Comparison of ENCODE assay signal across 11 cellular contexts in the genomic region with DNA sequence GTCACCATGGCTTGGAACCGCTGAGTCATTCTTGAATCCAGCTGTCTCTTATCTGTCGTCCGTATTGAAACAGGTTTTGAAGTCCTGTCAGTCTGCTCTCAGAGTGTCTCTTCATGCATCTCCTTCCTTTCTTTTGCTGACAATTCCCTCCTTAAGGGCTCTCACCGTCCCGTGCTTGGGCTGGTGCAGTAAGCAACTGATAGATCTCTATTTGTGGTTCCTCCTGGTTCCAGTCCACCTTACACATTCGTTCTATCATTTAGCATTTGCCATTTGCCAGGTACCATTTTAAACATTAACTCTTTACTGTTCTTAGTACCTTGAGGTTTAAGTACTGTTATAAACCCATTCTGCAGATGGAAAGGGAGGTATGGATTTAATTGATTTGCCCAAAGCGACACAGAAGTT.
A peak's percentile ranks its signal among the peaks of the same experiment; 100 is the strongest.
DNase-seq lines count a peak whose midpoint lies in the region; ATAC-seq, FAIRE-seq and TF ChIP-seq lines count a peak whose summit lies in the region.
"Had no signal": no experiment of that assay in that cellular context is flagged by ENCODE, and none has a peak within 500 bp of the region (broad histone marks: within the 10 kb centered on the region; RNA-seq: fewer than 3 reads in every experiment).

No MANE protein-coding gene starts in this region.

- H3K9me3 ChIP-seq in Caco-2 = no peaks in the 10 kb centered on the region
- H3K9me3 ChIP-seq in pancreas = no peaks in the 10 kb centered on the region
- H3K9me3 ChIP-seq: right lobe of liver had no signal

- H3K36me3 Mint-ChIP-seq in Caco-2 (ENCODE audit: insufficient read depth, unreplicated experiment) (peaks cover 23% of the 10 kb centered on the region), immature natural killer cell (no peaks in the 10 kb centered on the region)
- H3K36me3 Mint-ChIP-seq in activated T-helper 1 cell treated with anti-CD3 and anti-CD28 coated beads, Interleukin-12 subunit alpha, Interleukin-12 subunit beta, Interleukin-2, Interleukin-4 antibody, amounts not matched to agents 30 ng/mL and 10 ng/mL and 1 ng/mL, durations not matched to agents 14 hours and 24 hours and 36 hours (ENCODE audit: low read depth) = peaks cover 11% of the 10 kb centered on the region

- H3K27me3 ChIP-seq in Caco-2 (replicated peaks; ENCODE audit: control insufficient read depth, insufficient read depth, low read length) (no peaks in the 10 kb centered on the region), pancreas (no peaks in the 10 kb centered on the region)
- H3K27me3 ChIP-seq: right lobe of liver had no signal

- POLR2A ChIA-PET in Caco-2 (lab: Charles Lee) = no interaction called here

- H3K27ac ChIP-seq in 22Rv1 (0 out of 2 replicates have a peak overlapping the region, but pooled peaks have one; percentile 12), pancreas (no peak overlapping the region)

- WGBS in pancreas, 2 donors = 58 to 60% methylated on average over 7 of the region's 7 CpGs

- no TSS peak for BruUV-seq in Caco-2 (replicated peaks; lab: Mats Ljungman, UMichigan)

- H3K4me1 Mint-ChIP-seq in Caco-2 (ENCODE audit: low read depth, unreplicated experiment) (peaks cover 46% of the 10 kb centered on the region), immature natural killer cell (peaks cover 83 to 98% of the 10 kb centered on the region in 2 donors)
- peaks cover 61% of the 10 kb centered on the region for H3K4me1 Mint-ChIP-seq in activated T-helper 1 cell treated with anti-CD3 and anti-CD28 coated beads, Interleukin-12 subunit alpha, Interleukin-12 subunit beta, Interleukin-2, Interleukin-4 antibody, amounts not matched to agents 30 ng/mL and 10 ng/mL and 1 ng/mL, durations not matched to agents 14 hours and 24 hours and 36 hours (ENCODE audit: low read depth)

- H3K4me1 ChIP-seq in Caco-2 (peaks cover 56% of the 10 kb centered on the region), pancreas (peaks cover 0 to 12% (median 6%) of the 10 kb centered on the region in 3 donors)

- intact Hi-C loops in Caco-2 (cut with micrococcal nuclease; ENCODE audit: unreplicated experiment) (loop anchor here (5.0 kb wide), 1 partner anchor 88 kb away; the partner anchor contains the start of gene DYRK1A), pancreas (cut with DNase I) (no loop called here)
- intact Hi-C loops in activated T-helper 1 cell treated with anti-CD3 and anti-CD28 coated beads, Interleukin-12 subunit alpha, Interleukin-12 subunit beta, Interleukin-2, Interleukin-4 antibody, amounts not matched to agents 30 ng/mL and 10 ng/mL and 1 ng/mL, durations not matched to agents 14 hours and 24 hours and 36 hours (cut with micrococcal nuclease) = no loop called here

- DNase-seq in Caco-2 (peak in 1 of 2 experiments; percentile 35), lung microvascular endothelial cell (ENCODE audit: low read depth in 2 of 2) (peak; percentile 28 to 42), dedifferentiated amniotic fluid mesenchymal stem cell (ENCODE audit: extremely low spot score) (no peak), NCI-H345 treated with DMSO at 0.1 percent for 48 hours (lab: John Stamatoyannopoulos, UW; ENCODE audit: unreplicated experiment) (no peak), pancreas (no peak), immature natural killer cell (no peak)
- no peak for DNase-seq in activated T-helper 1 cell treated with anti-CD3 and anti-CD28 coated beads, Interleukin-12 subunit alpha, Interleukin-12 subunit beta, Interleukin-2, Interleukin-4 antibody, amounts not matched to agents 30 ng/mL and 10 ng/mL and 1 ng/mL, durations not matched to agents 14 hours and 24 hours and 36 hours (ENCODE audit: low spot score)
- DNase-seq: activated CD4-positive, alpha-beta T cell treated with anti-CD3 and anti-CD28 coated beads, Interleukin-2, amount 10 ng/mL, durations not matched to agents 7 days and 5 days; left cardiac atrium; right lobe of liver had no signal

- H3K4me3 ChIP-seq in Caco-2 (ENCODE audit: low read depth, low read length) (no peak overlapping the region), pancreas (no peak overlapping the region)
- H3K4me3 ChIP-seq: right lobe of liver had no signal

- ATAC-seq in pancreas = no peak

- FAIRE-seq in pancreas (lab: Jason Lieb, UNC) = no peak

- H3K27me3 Mint-ChIP-seq in Caco-2 (ENCODE audit: insufficient read depth, unreplicated experiment) (no peaks in the 10 kb centered on the region), immature natural killer cell (ENCODE audit: low read depth in 3 of 3) (peaks cover 0 to 7% (median 3%) of the 10 kb centered on the region in 3 donors)
- no peaks in the 10 kb centered on the region for H3K27me3 Mint-ChIP-seq in activated T-helper 1 cell treated with anti-CD3 and anti-CD28 coated beads, Interleukin-12 subunit alpha, Interleukin-12 subunit beta, Interleukin-2, Interleukin-4 antibody, amounts not matched to agents 30 ng/mL and 10 ng/mL and 1 ng/mL, durations not matched to agents 14 hours and 24 hours and 36 hours (ENCODE audit: insufficient read depth)
- H3K27me3 Mint-ChIP-seq: activated CD4-positive, alpha-beta T cell treated with anti-CD3 and anti-CD28 coated beads, Interleukin-2, amount 10 ng/mL, durations not matched to agents 7 days and 5 days had no signal

- H3K9me3 Mint-ChIP-seq in Caco-2 (ENCODE audit: unreplicated experiment) (no peaks in the 10 kb centered on the region), immature natural killer cell (no peaks in the 10 kb centered on the region)
- H3K9me3 Mint-ChIP-seq in activated T-helper 1 cell treated with anti-CD3 and anti-CD28 coated beads, Interleukin-12 subunit alpha, Interleukin-12 subunit beta, Interleukin-2, Interleukin-4 antibody, amounts not matched to agents 30 ng/mL and 10 ng/mL and 1 ng/mL, durations not matched to agents 14 hours and 24 hours and 36 hours = no peaks in the 10 kb centered on the region
- H3K9me3 Mint-ChIP-seq: activated CD4-positive, alpha-beta T cell treated with anti-CD3 and anti-CD28 coated beads, Interleukin-2, amount 10 ng/mL, durations not matched to agents 7 days and 5 days had no signal

- H3K27ac Mint-ChIP-seq in Caco-2 (ENCODE audit: unreplicated experiment) = peak overlapping the region; percentile 4
- peak overlapping the region; percentile 35 for H3K27ac Mint-ChIP-seq in activated T-helper 1 cell treated with anti-CD3 and anti-CD28 coated beads, Interleukin-12 subunit alpha, Interleukin-12 subunit beta, Interleukin-2, Interleukin-4 antibody, amounts not matched to agents 30 ng/mL and 10 ng/mL and 1 ng/mL, durations not matched to agents 14 hours and 24 hours and 36 hours
- H3K27ac Mint-ChIP-seq in immature natural killer cell = peak overlapping the region in 3 of 6 donors; percentile 22 to 53 (median 46)

- CTCF ChIA-PET in Caco-2 (lab: Charles Lee) = no interaction called here

- H3K4me3 Mint-ChIP-seq in Caco-2 (ENCODE audit: unreplicated experiment) = peak overlapping the region; percentile 9
- H3K4me3 Mint-ChIP-seq in activated T-helper 1 cell treated with anti-CD3 and anti-CD28 coated beads, Interleukin-12 subunit alpha, Interleukin-12 subunit beta, Interleukin-2, Interleukin-4 antibody, amounts not matched to agents 30 ng/mL and 10 ng/mL and 1 ng/mL, durations not matched to agents 14 hours and 24 hours and 36 hours = peak overlapping the region; percentile 20
- H3K4me3 Mint-ChIP-seq in immature natural killer cell = peak overlapping the region in 2 of 5 donors; percentile 19 to 36
- H3K4me3 Mint-ChIP-seq: activated CD4-positive, alpha-beta T cell treated with anti-CD3 and anti-CD28 coated beads, Interleukin-2, amount 10 ng/mL, durations not matched to agents 7 days and 5 days had no signal

- TF ChIP-seq CTCF in 22Rv1 (IDR thresholded peaks at IDR 0.05) (no peak), Caco-2 (IDR thresholded peaks at IDR 0.05; ENCODE audit: insufficient read depth in 1 of 2, low read depth in 1 of 2, low read length in 1 of 2, severe bottlenecking in 1 of 2, unreplicated experiment in 1 of 2) (no peak), pancreas (IDR thresholded peaks at IDR 0.05) (no peak)

- H3K36me3 ChIP-seq in Caco-2 (ENCODE audit: control insufficient read depth, insufficient read depth, low read length) (no peaks in the 10 kb centered on the region; the same call in none of the 2 replicates), pancreas (no peaks in the 10 kb centered on the region)
- H3K36me3 ChIP-seq: right lobe of liver had no signal

Comparison
In these comparisons a context has a peak if more than half of its experiments do, and no peak if none do; other contexts are left out.
1. DNase-seq: peak in lung microvascular endothelial cell (2 of 2); none in activated T-helper 1 cell treated with anti-CD3 and anti-CD28 coated beads, Interleukin-12 subunit alpha, Interleukin-12 subunit beta, Interleukin-2, Interleukin-4 antibody, amounts not matched to agents 30 ng/mL and 10 ng/mL and 1 ng/mL, durations not matched to agents 14 hours and 24 hours and 36 hours (single experiment), dedifferentiated amniotic fluid mesenchymal stem cell (single experiment), NCI-H345 treated with DMSO at 0.1 percent for 48 hours (single experiment), pancreas (0 of 6) and immature natural killer cell (0 of 3).